In genomic region chr10:102644646-102645387, GRCh38 we compare ENCODE assay signal across 1 cellular context.
TF ChIP-seq lines count a peak whose summit lies in the region.

No MANE protein-coding gene starts in this region.

TF ChIP-seq in HepG2, 621 proteins besides CTCF, POLR2A, EP300 and RAD21 (continued from another document and continues in another):
- TF ChIP-seq, protein P1, sequence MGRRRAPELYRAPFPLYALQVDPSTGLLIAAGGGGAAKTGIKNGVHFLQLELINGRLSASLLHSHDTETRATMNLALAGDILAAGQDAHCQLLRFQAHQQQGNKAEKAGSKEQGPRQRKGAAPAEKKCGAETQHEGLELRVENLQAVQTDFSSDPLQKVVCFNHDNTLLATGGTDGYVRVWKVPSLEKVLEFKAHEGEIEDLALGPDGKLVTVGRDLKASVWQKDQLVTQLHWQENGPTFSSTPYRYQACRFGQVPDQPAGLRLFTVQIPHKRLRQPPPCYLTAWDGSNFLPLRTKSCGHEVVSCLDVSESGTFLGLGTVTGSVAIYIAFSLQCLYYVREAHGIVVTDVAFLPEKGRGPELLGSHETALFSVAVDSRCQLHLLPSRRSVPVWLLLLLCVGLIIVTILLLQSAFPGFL (CRISPR knock-in tag; IDR thresholded peaks at IDR 0.05) = 0 out of 2 replicates have a peak, but pooled peaks have one; percentile 69
- TF ChIP-seq ISX (CRISPR knock-in tag; conservative IDR thresholded peaks at IDR 0.05) = 0 out of 2 replicates have a peak, but pooled peaks have one; percentile 59
- TF ChIP-seq ZNF615 (CRISPR knock-in tag; IDR thresholded peaks at IDR 0.05; ENCODE audit: borderline replicate concordance) = peak; percentile 7; the same call in 1 of the 2 replicates
- TF ChIP-seq, protein P2, sequence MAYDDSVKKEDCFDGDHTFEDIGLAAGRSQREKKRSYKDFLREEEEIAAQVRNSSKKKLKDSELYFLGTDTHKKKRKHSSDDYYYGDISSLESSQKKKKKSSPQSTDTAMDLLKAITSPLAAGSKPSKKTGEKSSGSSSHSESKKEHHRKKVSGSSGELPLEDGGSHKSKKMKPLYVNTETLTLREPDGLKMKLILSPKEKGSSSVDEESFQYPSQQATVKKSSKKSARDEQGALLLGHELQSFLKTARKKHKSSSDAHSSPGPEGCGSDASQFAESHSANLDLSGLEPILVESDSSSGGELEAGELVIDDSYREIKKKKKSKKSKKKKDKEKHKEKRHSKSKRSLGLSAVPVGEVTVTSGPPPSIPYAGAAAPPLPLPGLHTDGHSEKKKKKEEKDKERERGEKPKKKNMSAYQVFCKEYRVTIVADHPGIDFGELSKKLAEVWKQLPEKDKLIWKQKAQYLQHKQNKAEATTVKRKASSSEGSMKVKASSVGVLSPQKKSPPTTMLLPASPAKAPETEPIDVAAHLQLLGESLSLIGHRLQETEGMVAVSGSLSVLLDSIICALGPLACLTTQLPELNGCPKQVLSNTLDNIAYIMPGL (CRISPR knock-in tag; IDR thresholded peaks at IDR 0.05; ENCODE audit: borderline replicate concordance in 1 of 2, low read depth in 1 of 2) = peak; percentile 91 to 98
- TF ChIP-seq ZNF782 (CRISPR knock-in tag; IDR thresholded peaks at IDR 0.05; ENCODE audit: borderline replicate concordance) = peak; percentile 78
- peak; percentile 69; the same call in 1 of the 2 replicates for TF ChIP-seq HOXA3 (CRISPR knock-in tag; IDR thresholded peaks at IDR 0.05)
- peak; percentile 14; the same call in 1 of the 2 replicates for TF ChIP-seq FOSL1 (CRISPR knock-in tag; IDR thresholded peaks at IDR 0.05; ENCODE audit: borderline replicate concordance)
- 0 out of 2 replicates have a peak, but pooled peaks have one; percentile 71 for TF ChIP-seq ZNF672 (CRISPR knock-in tag; IDR thresholded peaks at IDR 0.05)
- TF ChIP-seq KDM5B (CRISPR knock-in tag; IDR thresholded peaks at IDR 0.05; ENCODE audit: borderline replicate concordance) = peak; percentile 97
- TF ChIP-seq POGK (CRISPR knock-in tag; conservative IDR thresholded peaks at IDR 0.05) = peak; percentile 77
- TF ChIP-seq ZNF574 (CRISPR knock-in tag; IDR thresholded peaks at IDR 0.05) = peak; percentile 73
- peak; percentile 82; the same call in 1 of the 2 replicates for TF ChIP-seq ZBTB26 (CRISPR knock-in tag; IDR thresholded peaks at IDR 0.05; ENCODE audit: borderline replicate concordance)
- peak; percentile 90; the same call in 1 of the 2 replicates for TF ChIP-seq GLI4 (CRISPR knock-in tag; IDR thresholded peaks at IDR 0.05; ENCODE audit: borderline replicate concordance)
- TF ChIP-seq TEAD3 (CRISPR knock-in tag; optimal IDR thresholded peaks at IDR 0.05; ENCODE audit: borderline replicate concordance) = no peak
- peak; percentile 85; the same call in 1 of the 2 replicates for TF ChIP-seq ZNF691 (CRISPR knock-in tag; IDR thresholded peaks at IDR 0.05; ENCODE audit: borderline replicate concordance, low read depth)
- TF ChIP-seq MEIS1 (CRISPR knock-in tag; IDR thresholded peaks at IDR 0.05; ENCODE audit: borderline replicate concordance) = peak; percentile 92
- peak; percentile 45 for TF ChIP-seq ZNF333 (CRISPR knock-in tag; IDR thresholded peaks at IDR 0.05; ENCODE audit: borderline replicate concordance)
- TF ChIP-seq SMAD3 (CRISPR knock-in tag; IDR thresholded peaks at IDR 0.05) = 0 out of 2 replicates have a peak, but pooled peaks have one; percentile 37
- TF ChIP-seq RARA (CRISPR knock-in tag; IDR thresholded peaks at IDR 0.05) = peak; percentile 41; the same call in 1 of the 2 replicates
- TF ChIP-seq, protein P3, sequence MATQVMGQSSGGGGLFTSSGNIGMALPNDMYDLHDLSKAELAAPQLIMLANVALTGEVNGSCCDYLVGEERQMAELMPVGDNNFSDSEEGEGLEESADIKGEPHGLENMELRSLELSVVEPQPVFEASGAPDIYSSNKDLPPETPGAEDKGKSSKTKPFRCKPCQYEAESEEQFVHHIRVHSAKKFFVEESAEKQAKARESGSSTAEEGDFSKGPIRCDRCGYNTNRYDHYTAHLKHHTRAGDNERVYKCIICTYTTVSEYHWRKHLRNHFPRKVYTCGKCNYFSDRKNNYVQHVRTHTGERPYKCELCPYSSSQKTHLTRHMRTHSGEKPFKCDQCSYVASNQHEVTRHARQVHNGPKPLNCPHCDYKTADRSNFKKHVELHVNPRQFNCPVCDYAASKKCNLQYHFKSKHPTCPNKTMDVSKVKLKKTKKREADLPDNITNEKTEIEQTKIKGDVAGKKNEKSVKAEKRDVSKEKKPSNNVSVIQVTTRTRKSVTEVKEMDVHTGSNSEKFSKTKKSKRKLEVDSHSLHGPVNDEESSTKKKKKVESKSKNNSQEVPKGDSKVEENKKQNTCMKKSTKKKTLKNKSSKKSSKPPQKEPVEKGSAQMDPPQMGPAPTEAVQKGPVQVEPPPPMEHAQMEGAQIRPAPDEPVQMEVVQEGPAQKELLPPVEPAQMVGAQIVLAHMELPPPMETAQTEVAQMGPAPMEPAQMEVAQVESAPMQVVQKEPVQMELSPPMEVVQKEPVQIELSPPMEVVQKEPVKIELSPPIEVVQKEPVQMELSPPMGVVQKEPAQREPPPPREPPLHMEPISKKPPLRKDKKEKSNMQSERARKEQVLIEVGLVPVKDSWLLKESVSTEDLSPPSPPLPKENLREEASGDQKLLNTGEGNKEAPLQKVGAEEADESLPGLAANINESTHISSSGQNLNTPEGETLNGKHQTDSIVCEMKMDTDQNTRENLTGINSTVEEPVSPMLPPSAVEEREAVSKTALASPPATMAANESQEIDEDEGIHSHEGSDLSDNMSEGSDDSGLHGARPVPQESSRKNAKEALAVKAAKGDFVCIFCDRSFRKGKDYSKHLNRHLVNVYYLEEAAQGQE (IDR thresholded peaks at IDR 0.05; ENCODE audit: borderline replicate concordance in 1 of 2, low read depth in 1 of 2, low read length in 2 of 2) = no peak
- peak; percentile 94 for TF ChIP-seq ZNF138 (CRISPR knock-in tag; IDR thresholded peaks at IDR 0.05; ENCODE audit: low read depth)
- TF ChIP-seq CEBPG (CRISPR knock-in tag; IDR thresholded peaks at IDR 0.05) = no peak; the same call in 1 of the 2 replicates
- TF ChIP-seq ZNF790 (CRISPR knock-in tag; IDR thresholded peaks at IDR 0.05; ENCODE audit: borderline replicate concordance) = no peak
- no peak for TF ChIP-seq MEF2D (CRISPR knock-in tag; IDR thresholded peaks at IDR 0.05)
- TF ChIP-seq TEAD2 (CRISPR knock-in tag; IDR thresholded peaks at IDR 0.05) = peak; percentile 80; the same call in 1 of the 2 replicates
- TF ChIP-seq ZNF777 (CRISPR knock-in tag; IDR thresholded peaks at IDR 0.05) = peak; percentile 0
- peak; percentile 92; the same call in 1 of the 2 replicates for TF ChIP-seq ZNF580 (CRISPR knock-in tag; IDR thresholded peaks at IDR 0.05; ENCODE audit: borderline replicate concordance, low read depth)
- TF ChIP-seq, protein P4, sequence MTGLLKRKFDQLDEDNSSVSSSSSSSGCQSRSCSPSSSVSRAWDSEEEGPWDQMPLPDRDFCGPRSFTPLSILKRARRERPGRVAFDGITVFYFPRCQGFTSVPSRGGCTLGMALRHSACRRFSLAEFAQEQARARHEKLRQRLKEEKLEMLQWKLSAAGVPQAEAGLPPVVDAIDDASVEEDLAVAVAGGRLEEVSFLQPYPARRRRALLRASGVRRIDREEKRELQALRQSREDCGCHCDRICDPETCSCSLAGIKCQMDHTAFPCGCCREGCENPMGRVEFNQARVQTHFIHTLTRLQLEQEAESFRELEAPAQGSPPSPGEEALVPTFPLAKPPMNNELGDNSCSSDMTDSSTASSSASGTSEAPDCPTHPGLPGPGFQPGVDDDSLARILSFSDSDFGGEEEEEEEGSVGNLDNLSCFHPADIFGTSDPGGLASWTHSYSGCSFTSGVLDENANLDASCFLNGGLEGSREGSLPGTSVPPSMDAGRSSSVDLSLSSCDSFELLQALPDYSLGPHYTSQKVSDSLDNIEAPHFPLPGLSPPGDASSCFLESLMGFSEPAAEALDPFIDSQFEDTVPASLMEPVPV (CRISPR knock-in tag; IDR thresholded peaks at IDR 0.05) = peak; percentile 96
- TF ChIP-seq ZNF772 (CRISPR knock-in tag; IDR thresholded peaks at IDR 0.05) = no peak
- peak; percentile 96 for TF ChIP-seq MXD3 (CRISPR knock-in tag; IDR thresholded peaks at IDR 0.05)
- no peak for TF ChIP-seq AHDC1 (CRISPR knock-in tag; IDR thresholded peaks at IDR 0.05; ENCODE audit: borderline replicate concordance)
- TF ChIP-seq ZNF431 (CRISPR knock-in tag; IDR thresholded peaks at IDR 0.05; ENCODE audit: borderline replicate concordance, low read depth) = peak; percentile 53; the same call in 1 of the 2 replicates
